24 cellular contexts compared by ENCODE assay signal in the genomic region with DNA sequence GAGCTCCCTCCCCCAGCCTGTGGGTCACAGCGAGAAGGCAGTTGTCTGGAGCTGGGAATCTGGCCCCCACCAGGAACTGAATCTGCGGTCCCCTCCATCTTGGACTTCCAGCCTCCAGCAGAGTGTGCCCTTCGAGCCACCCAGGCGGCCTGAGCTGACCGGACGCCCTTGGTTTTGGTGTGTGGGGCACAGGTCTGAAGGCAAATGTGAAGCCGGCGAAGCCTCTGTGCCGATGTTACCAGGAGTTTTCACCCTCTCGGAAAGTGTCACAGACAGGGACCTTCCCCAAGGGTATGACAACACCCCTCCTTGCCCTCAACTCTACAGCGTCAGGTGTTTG.
A peak's percentile ranks its signal among the peaks of the same experiment; 100 is the strongest.
DNase-seq lines count a peak whose midpoint lies in the region; ATAC-seq and TF ChIP-seq lines count a peak whose summit lies in the region.
"Had no signal": no experiment of that assay in that cellular context is flagged by ENCODE, and none has a peak within 500 bp of the region (broad histone marks: within the 10 kb centered on the region; RNA-seq: fewer than 3 reads in every experiment).

No MANE protein-coding gene starts in this region.

- CTCF ChIA-PET in activated CD8-positive, alpha-beta memory T cell treated with anti-CD3 and anti-CD28 coated beads, Interleukin-2, amount 10 ng/mL, durations not matched to agents 7 days and 5 days (lab: Charles Lee) = no interaction called here

- no peaks in the 10 kb centered on the region for H3K36me3 ChIP-seq in RWPE2 (ENCODE audit: low read depth)
- no peaks in the 10 kb centered on the region for H3K36me3 ChIP-seq in lower lobe of right lung
- H3K36me3 ChIP-seq: HAP-1 had no signal

- no peaks in the 10 kb centered on the region for H3K27me3 ChIP-seq in RWPE2 (ENCODE audit: insufficient read depth, poor library complexity, severe bottlenecking)
- no peaks in the 10 kb centered on the region for H3K27me3 ChIP-seq in lower lobe of right lung (ENCODE audit: low read depth)

- H3K27ac Mint-ChIP-seq in activated CD8-positive, alpha-beta memory T cell treated with anti-CD3 and anti-CD28 coated beads, Interleukin-2, amount 10 ng/mL, durations not matched to agents 7 days and 5 days = no peak overlapping the region
- H3K27ac Mint-ChIP-seq: CD8-positive, alpha-beta memory T cell had no signal

- H3K27ac ChIP-seq in RWPE2 (ENCODE audit: poor library complexity, severe bottlenecking) = no peak overlapping the region
- H3K27ac ChIP-seq in lower lobe of right lung = no peak overlapping the region
- H3K27ac ChIP-seq: C4-2B, GM23248, KMS-11 had no signal

- no peak overlapping the region for H3K4me3 Mint-ChIP-seq in activated CD8-positive, alpha-beta memory T cell treated with anti-CD3 and anti-CD28 coated beads, Interleukin-2, amount 10 ng/mL, durations not matched to agents 7 days and 5 days
- H3K4me3 Mint-ChIP-seq: CD8-positive, alpha-beta memory T cell had no signal

- TF ChIP-seq CTCF in RWPE2 (IDR thresholded peaks at IDR 0.05; ENCODE audit: poor library complexity, severe bottlenecking) (no peak), lower lobe of right lung (IDR thresholded peaks at IDR 0.05) (no peak)

- intact Hi-C loops in lower lobe of right lung (cut with DNase I) = no loop called here

- DNase-seq in activated CD8-positive, alpha-beta memory T cell treated with anti-CD3 and anti-CD28 coated beads, Interleukin-2, amount 10 ng/mL, durations not matched to agents 7 days and 5 days = peak; percentile 23
- DNase-seq in activated CD8-positive, alpha-beta memory T cell treated with anti-CD3 and anti-CD28 coated beads, Interleukin-2, amount 50 U/mL, for 4 hours = no peak
- DNase-seq in RWPE2 (ENCODE audit: low spot score) (peak; percentile 49), lower lobe of right lung (peak; percentile 26), occipital lobe (lab: John Stamatoyannopoulos, UW) (no peak), hypothalamus (lab: John Stamatoyannopoulos, UW) (no peak)
- DNase-seq in stimulated activated CD8-positive, alpha-beta memory T cell treated with anti-CD3 and anti-CD28 coated beads, Interleukin-4, amount 100 ng/mL, for 48 hours = peak; percentile 14
- DNase-seq in activated naive CD4-positive, alpha-beta T cell treated with Interleukin-2 at 50 U/mL for 16 hours = no peak
- DNase-seq: AML-193; Calu3; CD8-positive, alpha-beta memory T cell; DMS153; GM23248; NCI-H1092 treated with DMSO at 0.1 percent for 48 hours; NCI-H1436 treated with DMSO at 0.1 percent for 48 hours; NCI-H1930; NCI-H2227 treated with DMSO at 0.1 percent for 48 hours; NCI-H510A treated with DMSO at 0.1 percent for 48 hours; NCI-H774; NK-92 treated with Interleukin-12 subunit alpha and Interleukin-12 subunit beta, amount 100 ng/mL, for 24 hours had no signal

- no peak for ATAC-seq in activated CD8-positive, alpha-beta memory T cell treated with anti-CD3 and anti-CD28 coated beads, Interleukin-2, amount 10 ng/mL, durations not matched to agents 7 days and 5 days
- ATAC-seq in RWPE2 (ENCODE audit: low read depth) = no peak
- ATAC-seq in lower lobe of right lung = no peak
- ATAC-seq: Panc1 had no signal

- peaks cover 8% of the 10 kb centered on the region for H3K27me3 Mint-ChIP-seq in activated CD8-positive, alpha-beta memory T cell treated with anti-CD3 and anti-CD28 coated beads, Interleukin-2, amount 10 ng/mL, durations not matched to agents 7 days and 5 days

- H3K4me1 ChIP-seq in RWPE2 (ENCODE audit: insufficient read depth, poor library complexity, severe bottlenecking) (no peaks in the 10 kb centered on the region), lower lobe of right lung (no peaks in the 10 kb centered on the region)
- H3K4me1 ChIP-seq: HAP-1 had no signal

- H3K4me3 ChIP-seq in RWPE2 (ENCODE audit: severe bottlenecking) (no peak overlapping the region), lower lobe of right lung (no peak overlapping the region)
- H3K4me3 ChIP-seq: GM23248, HAP-1 had no signal

- H3K36me3 Mint-ChIP-seq in activated CD8-positive, alpha-beta memory T cell treated with anti-CD3 and anti-CD28 coated beads, Interleukin-2, amount 10 ng/mL, durations not matched to agents 7 days and 5 days = no peaks in the 10 kb centered on the region
- H3K36me3 Mint-ChIP-seq: CD8-positive, alpha-beta memory T cell had no signal

- no peaks in the 10 kb centered on the region for H3K9me3 Mint-ChIP-seq in activated CD8-positive, alpha-beta memory T cell treated with anti-CD3 and anti-CD28 coated beads, Interleukin-2, amount 10 ng/mL, durations not matched to agents 7 days and 5 days (ENCODE audit: low read depth)

- H3K9me3 ChIP-seq in RWPE2 (ENCODE audit: severe bottlenecking) = peaks cover 3% of the 10 kb centered on the region
- no peaks in the 10 kb centered on the region for H3K9me3 ChIP-seq in lower lobe of right lung
- H3K9me3 ChIP-seq: HAP-1 had no signal

- H3K4me1 Mint-ChIP-seq in activated CD8-positive, alpha-beta memory T cell treated with anti-CD3 and anti-CD28 coated beads, Interleukin-2, amount 10 ng/mL, durations not matched to agents 7 days and 5 days = no peaks in the 10 kb centered on the region
- H3K4me1 Mint-ChIP-seq: CD8-positive, alpha-beta memory T cell had no signal

Comparison
In these comparisons a context has a peak if more than half of its experiments do, and no peak if none do; other contexts are left out.
1. DNase-seq: peak in activated CD8-positive, alpha-beta memory T cell treated with anti-CD3 and anti-CD28 coated beads, Interleukin-2, amount 10 ng/mL, durations not matched to agents 7 days and 5 days (single experiment), RWPE2 (single experiment), lower lobe of right lung (single experiment) and stimulated activated CD8-positive, alpha-beta memory T cell treated with anti-CD3 and anti-CD28 coated beads, Interleukin-4, amount 100 ng/mL, for 48 hours (single experiment); none in activated CD8-positive, alpha-beta memory T cell treated with anti-CD3 and anti-CD28 coated beads, Interleukin-2, amount 50 U/mL, for 4 hours (single experiment), occipital lobe (single experiment), hypothalamus (0 of 51) and activated naive CD4-positive, alpha-beta T cell treated with Interleukin-2 at 50 U/mL for 16 hours (single experiment).